ENCODE assay signal across 12 cellular contexts in the genomic region with DNA sequence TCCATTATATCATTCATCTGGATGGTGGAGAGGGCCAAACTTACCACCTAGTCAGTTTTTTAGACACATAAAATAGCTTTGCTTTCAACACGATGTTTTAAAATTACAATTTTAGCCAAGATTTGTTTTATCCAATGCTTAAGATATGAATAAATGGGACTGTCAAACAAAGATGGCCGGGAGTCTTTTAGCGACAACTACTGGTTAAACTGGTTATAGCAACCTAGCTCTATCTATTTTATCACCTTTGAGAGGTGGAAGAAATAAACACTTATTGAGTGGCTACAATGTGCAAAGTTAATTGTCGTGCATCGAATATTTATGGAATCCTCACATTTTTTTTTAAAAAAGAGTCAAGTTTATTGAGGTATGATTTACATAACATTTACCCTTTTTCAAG.
"Had no signal": no experiment of that assay in that cellular context is flagged by ENCODE, and none has a peak within 500 bp of the region (broad histone marks: within the 10 kb centered on the region; RNA-seq: fewer than 3 reads in every experiment).

No MANE protein-coding gene starts in this region.

- H3K27me3 Mint-ChIP-seq: activated CD4-positive, alpha-beta memory T cell treated with anti-CD3 and anti-CD28 coated beads, Interleukin-2, amount 10 ng/mL, durations not matched to agents 7 days and 5 days; activated naive CD8-positive, alpha-beta T cell treated with anti-CD3 and anti-CD28 coated beads, Interleukin-2, amount 10 ng/mL, durations not matched to agents 7 days and 5 days; stimulated activated naive CD8-positive, alpha-beta T cell treated with anti-CD3 and anti-CD28 coated beads, Interleukin-15, Interleukin-2, amounts not matched to agents 100 ng/mL and 50 ng/mL, for 24 hours had no signal

- H3K27ac ChIP-seq: ovary, upper lobe of right lung had no signal

- H3K4me3 ChIP-seq: ovary, upper lobe of right lung had no signal

- H3K4me1 Mint-ChIP-seq: activated CD4-positive, alpha-beta memory T cell treated with anti-CD3 and anti-CD28 coated beads, Interleukin-2, amount 10 ng/mL, durations not matched to agents 7 days and 5 days; activated naive CD8-positive, alpha-beta T cell treated with anti-CD3 and anti-CD28 coated beads, Interleukin-2, amount 10 ng/mL, durations not matched to agents 7 days and 5 days had no signal

- H3K36me3 Mint-ChIP-seq: activated naive CD8-positive, alpha-beta T cell treated with anti-CD3 and anti-CD28 coated beads, Interleukin-2, amount 10 ng/mL, durations not matched to agents 7 days and 5 days had no signal

- H3K4me1 ChIP-seq: upper lobe of right lung had no signal

- H3K4me3 Mint-ChIP-seq: activated CD4-positive, alpha-beta memory T cell treated with anti-CD3 and anti-CD28 coated beads, Interleukin-2, amount 10 ng/mL, durations not matched to agents 7 days and 5 days; activated naive CD8-positive, alpha-beta T cell treated with anti-CD3 and anti-CD28 coated beads, Interleukin-2, amount 10 ng/mL, durations not matched to agents 7 days and 5 days; stimulated activated naive CD8-positive, alpha-beta T cell treated with anti-CD3 and anti-CD28 coated beads, Interleukin-15, Interleukin-2, amounts not matched to agents 100 ng/mL and 50 ng/mL, for 24 hours had no signal

- H3K36me3 ChIP-seq: ovary, upper lobe of right lung had no signal

- H3K9me3 ChIP-seq: ovary, upper lobe of right lung had no signal

- ATAC-seq: left ventricle myocardium superior, upper lobe of right lung had no signal

- H3K27me3 ChIP-seq: ovary, upper lobe of right lung had no signal

- H3K27ac Mint-ChIP-seq: activated CD4-positive, alpha-beta memory T cell treated with anti-CD3 and anti-CD28 coated beads, Interleukin-2, amount 10 ng/mL, durations not matched to agents 7 days and 5 days; activated naive CD8-positive, alpha-beta T cell treated with anti-CD3 and anti-CD28 coated beads, Interleukin-2, amount 10 ng/mL, durations not matched to agents 7 days and 5 days; stimulated activated naive CD8-positive, alpha-beta T cell treated with anti-CD3 and anti-CD28 coated beads, Interleukin-15, Interleukin-2, amounts not matched to agents 100 ng/mL and 50 ng/mL, for 24 hours had no signal

- DNase-seq: activated CD4-positive, alpha-beta memory T cell treated with anti-CD3 and anti-CD28 coated beads, Interleukin-2, amount 10 ng/mL, durations not matched to agents 7 days and 5 days; activated CD8-positive, alpha-beta memory T cell treated with anti-CD3 and anti-CD28 coated beads, Interleukin-2, amount 50 U/mL, for 48 hours; activated naive CD8-positive, alpha-beta T cell treated with anti-CD3 and anti-CD28 coated beads, Interleukin-2, amount 10 ng/mL, durations not matched to agents 7 days and 5 days; anterior cingulate cortex; kidney; left ventricle myocardium superior; mesenchymal stem cell; ovary; stimulated activated CD4-positive, alpha-beta T cell treated with anti-CD3 and anti-CD28 coated beads, Interleukin-2, amount 100 ng/mL, for 48 hours; T-helper 9 cell; upper lobe of right lung had no signal
